21 cellular contexts compared by ENCODE assay signal in genomic region chr22:20615021-20615420, GRCh38.
A peak's percentile ranks its signal among the peaks of the same experiment; 100 is the strongest.
DNase-seq lines count a peak whose midpoint lies in the region; ATAC-seq and TF ChIP-seq lines count a peak whose summit lies in the region.
"Had no signal": no experiment of that assay in that cellular context is flagged by ENCODE, and none has a peak within 500 bp of the region (broad histone marks: within the 10 kb centered on the region; RNA-seq: fewer than 3 reads in every experiment).

No MANE protein-coding gene starts in this region.

- H3K27ac ChIP-seq in A673 (ENCODE audit: low read depth, low read length, poor library complexity, severe bottlenecking) (no peak overlapping the region), neural progenitor cell (no peak overlapping the region)
- H3K27ac ChIP-seq: 22Rv1, PC-9, SJCRH30 had no signal

- no peaks in the 10 kb centered on the region for H3F3A ChIP-seq in neural progenitor cell (ENCODE audit: low read depth)

- POLR2A ChIA-PET in A673 (lab: Charles Lee; ENCODE audit: low non-redundant PET): interaction anchor here (0.7 kb wide), 1 partner anchor 146 kb away, joined by 21 read pairs; no protein-coding TSS in a partner anchor

- no peaks in the 10 kb centered on the region for H3K27me3 ChIP-seq in A673 (replicated peaks; ENCODE audit: insufficient read depth, low read depth, low read length, poor library complexity)
- no peaks in the 10 kb centered on the region for H3K27me3 ChIP-seq in neural progenitor cell
- H3K27me3 ChIP-seq: SJCRH30 had no signal

- H3K4me3 ChIP-seq in A673 (ENCODE audit: low read depth, low read length, poor library complexity, severe bottlenecking) (no peak overlapping the region), neural progenitor cell (no peak overlapping the region)
- H3K4me3 ChIP-seq: PC-9, SJCRH30 had no signal

- H3K4me2 ChIP-seq in neural progenitor cell: no peak overlapping the region
- H3K4me2 ChIP-seq: PC-9 had no signal

- no peak overlapping the region for H3K4me3 Mint-ChIP-seq in neural progenitor cell
- H3K4me3 Mint-ChIP-seq in T-helper 2 cell treated with Interferon-gamma antibody and Interleukin-4, amounts not matched to agents 5 μg/mL and 100 μg/mL, for 36 hours: no peak overlapping the region
- H3K4me3 Mint-ChIP-seq: B cell had no signal

- no peaks in the 10 kb centered on the region for H3K36me3 Mint-ChIP-seq in neural progenitor cell
- H3K36me3 Mint-ChIP-seq in T-helper 2 cell treated with Interferon-gamma antibody and Interleukin-4, amounts not matched to agents 5 μg/mL and 100 μg/mL, for 36 hours (ENCODE audit: low read depth): no peaks in the 10 kb centered on the region

- peak; percentile 40 for DNase-seq in A673 (ENCODE audit: low spot score)
- DNase-seq in SK-MEL-5 (ENCODE audit: low read depth, low spot score): peak; percentile 56
- no peak for DNase-seq in neural progenitor cell (ENCODE audit: low spot score)
- no peak for DNase-seq in T-helper 2 cell treated with Interferon-gamma antibody and Interleukin-4, amounts not matched to agents 5 μg/mL and 100 μg/mL, for 36 hours (ENCODE audit: low spot score)
- no peak for DNase-seq in NCI-H1092 (lab: John Stamatoyannopoulos, UW)
- DNase-seq in stimulated activated CD4-positive, alpha-beta T cell treated with anti-CD3 and anti-CD28 coated beads, Interleukin-2, amount 100 ng/mL, for 48 hours: no peak
- DNase-seq: Caco-2, GF-D8, KG1, MV-4-11, NCI-H1417, NCI-H1930, NCI-H345, NCI-H526, PC-9, SJCRH30 had no signal

- TF ChIP-seq CTCF in A673 (conservative IDR thresholded peaks at IDR 0.05; ENCODE audit: low read depth, low read length) (no peak), neural progenitor cell (IDR thresholded peaks at IDR 0.05) (no peak)

- H3K4me1 Mint-ChIP-seq in neural progenitor cell: peaks cover 13% of the 10 kb centered on the region
- no peaks in the 10 kb centered on the region for H3K4me1 Mint-ChIP-seq in T-helper 2 cell treated with Interferon-gamma antibody and Interleukin-4, amounts not matched to agents 5 μg/mL and 100 μg/mL, for 36 hours (ENCODE audit: low read depth)
- H3K4me1 Mint-ChIP-seq: B cell had no signal

- no peaks in the 10 kb centered on the region for H3K79me2 ChIP-seq in neural progenitor cell (ENCODE audit: low read depth)

- H3K9me3 ChIP-seq in A673 (ENCODE audit: low read depth, low read length, poor library complexity, severe bottlenecking): no peaks in the 10 kb centered on the region
- H3K9me3 ChIP-seq in neural progenitor cell (ENCODE audit: low read depth): no peaks in the 10 kb centered on the region
- H3K9me3 ChIP-seq: Caco-2, SJCRH30 had no signal

- no peaks in the 10 kb centered on the region for H3K36me3 ChIP-seq in A673 (ENCODE audit: insufficient read depth, low read length, poor library complexity, severe bottlenecking)
- H3K36me3 ChIP-seq in neural progenitor cell: no peaks in the 10 kb centered on the region
- H3K36me3 ChIP-seq: SJCRH30 had no signal

- no peak overlapping the region for H3K9ac ChIP-seq in neural progenitor cell

- H3K27me3 Mint-ChIP-seq in neural progenitor cell (ENCODE audit: insufficient read depth, low read depth): peaks cover 8% of the 10 kb centered on the region
- H3K27me3 Mint-ChIP-seq in T-helper 2 cell treated with Interferon-gamma antibody and Interleukin-4, amounts not matched to agents 5 μg/mL and 100 μg/mL, for 36 hours (ENCODE audit: low read depth): peaks cover 6% of the 10 kb centered on the region
- H3K27me3 Mint-ChIP-seq: B cell had no signal

- no peak overlapping the region for H2AFZ ChIP-seq in neural progenitor cell (replicated peaks)
- H2AFZ ChIP-seq: PC-9 had no signal

- in situ Hi-C loops in SK-MEL-5 (cut with HindIII; ENCODE audit: low pct_unique_long_range_greater_than_20kb, low sequenced_read_pairs): no loop called here

- BruUV-seq in A673 (replicated peaks; lab: Mats Ljungman, UMichigan): no TSS peak

- H4K20me1 ChIP-seq in neural progenitor cell (ENCODE audit: low read depth): no peaks in the 10 kb centered on the region

- CTCF ChIA-PET in A673 (lab: Charles Lee): no interaction called here

- H3K9me3 Mint-ChIP-seq in neural progenitor cell: no peaks in the 10 kb centered on the region
- no peaks in the 10 kb centered on the region for H3K9me3 Mint-ChIP-seq in T-helper 2 cell treated with Interferon-gamma antibody and Interleukin-4, amounts not matched to agents 5 μg/mL and 100 μg/mL, for 36 hours

- H3K4me1 ChIP-seq in A673 (ENCODE audit: insufficient read depth, low read length, poor library complexity, severe bottlenecking) (no peaks in the 10 kb centered on the region), neural progenitor cell (no peaks in the 10 kb centered on the region)
- H3K4me1 ChIP-seq: Caco-2, SJCRH30 had no signal

- peak overlapping the region; percentile 76 for H3K27ac Mint-ChIP-seq in neural progenitor cell
- no peak overlapping the region for H3K27ac Mint-ChIP-seq in T-helper 2 cell treated with Interferon-gamma antibody and Interleukin-4, amounts not matched to agents 5 μg/mL and 100 μg/mL, for 36 hours
- H3K27ac Mint-ChIP-seq: B cell had no signal

- intact Hi-C loops in A673 (cut with micrococcal nuclease; ENCODE audit: unreplicated experiment): no loop called here

- peak; percentile 45 for ATAC-seq in esophagus mucosa
- no peak for ATAC-seq in GM19023 (IDR thresholded peaks at IDR 0.05; ENCODE audit: unreplicated experiment)
- ATAC-seq: HepG2 had no signal

Comparison
In these comparisons a context has a peak if more than half of its experiments do, and no peak if none do; other contexts are left out.
1. DNase-seq: peak in A673 (single experiment) and SK-MEL-5 (single experiment); none in neural progenitor cell (single experiment), T-helper 2 cell treated with Interferon-gamma antibody and Interleukin-4, amounts not matched to agents 5 μg/mL and 100 μg/mL, for 36 hours (single experiment), NCI-H1092 (single experiment) and stimulated activated CD4-positive, alpha-beta T cell treated with anti-CD3 and anti-CD28 coated beads, Interleukin-2, amount 100 ng/mL, for 48 hours (0 of 2).